Comparison of ENCODE assay signal across 1 cellular context in genomic region chr3:13700362-13700761, GRCh38.
TF ChIP-seq lines count a peak whose summit lies in the region.

No MANE protein-coding gene starts in this region.

TF ChIP-seq in GM23338, 12 proteins besides CTCF, POLR2A, EP300 and RAD21 (continued from another document):
- TF ChIP-seq REST (IDR thresholded peaks at IDR 0.05; ENCODE audit: unreplicated experiment), result no peak
- no peak for TF ChIP-seq NANOG (IDR thresholded peaks at IDR 0.05; ENCODE audit: borderline replicate concordance)
- no peak for TF ChIP-seq ETS1 (IDR thresholded peaks at IDR 0.05)
- no peak for TF ChIP-seq EZH2phosphoT487 (IDR thresholded peaks at IDR 0.05; ENCODE audit: unreplicated experiment)
- no peak for TF ChIP-seq EZH2 (IDR thresholded peaks at IDR 0.05; ENCODE audit: low read depth, unreplicated experiment)
- TF ChIP-seq JUNB (IDR thresholded peaks at IDR 0.05; ENCODE audit: unreplicated experiment), result no peak
- TF ChIP-seq, protein P1, sequence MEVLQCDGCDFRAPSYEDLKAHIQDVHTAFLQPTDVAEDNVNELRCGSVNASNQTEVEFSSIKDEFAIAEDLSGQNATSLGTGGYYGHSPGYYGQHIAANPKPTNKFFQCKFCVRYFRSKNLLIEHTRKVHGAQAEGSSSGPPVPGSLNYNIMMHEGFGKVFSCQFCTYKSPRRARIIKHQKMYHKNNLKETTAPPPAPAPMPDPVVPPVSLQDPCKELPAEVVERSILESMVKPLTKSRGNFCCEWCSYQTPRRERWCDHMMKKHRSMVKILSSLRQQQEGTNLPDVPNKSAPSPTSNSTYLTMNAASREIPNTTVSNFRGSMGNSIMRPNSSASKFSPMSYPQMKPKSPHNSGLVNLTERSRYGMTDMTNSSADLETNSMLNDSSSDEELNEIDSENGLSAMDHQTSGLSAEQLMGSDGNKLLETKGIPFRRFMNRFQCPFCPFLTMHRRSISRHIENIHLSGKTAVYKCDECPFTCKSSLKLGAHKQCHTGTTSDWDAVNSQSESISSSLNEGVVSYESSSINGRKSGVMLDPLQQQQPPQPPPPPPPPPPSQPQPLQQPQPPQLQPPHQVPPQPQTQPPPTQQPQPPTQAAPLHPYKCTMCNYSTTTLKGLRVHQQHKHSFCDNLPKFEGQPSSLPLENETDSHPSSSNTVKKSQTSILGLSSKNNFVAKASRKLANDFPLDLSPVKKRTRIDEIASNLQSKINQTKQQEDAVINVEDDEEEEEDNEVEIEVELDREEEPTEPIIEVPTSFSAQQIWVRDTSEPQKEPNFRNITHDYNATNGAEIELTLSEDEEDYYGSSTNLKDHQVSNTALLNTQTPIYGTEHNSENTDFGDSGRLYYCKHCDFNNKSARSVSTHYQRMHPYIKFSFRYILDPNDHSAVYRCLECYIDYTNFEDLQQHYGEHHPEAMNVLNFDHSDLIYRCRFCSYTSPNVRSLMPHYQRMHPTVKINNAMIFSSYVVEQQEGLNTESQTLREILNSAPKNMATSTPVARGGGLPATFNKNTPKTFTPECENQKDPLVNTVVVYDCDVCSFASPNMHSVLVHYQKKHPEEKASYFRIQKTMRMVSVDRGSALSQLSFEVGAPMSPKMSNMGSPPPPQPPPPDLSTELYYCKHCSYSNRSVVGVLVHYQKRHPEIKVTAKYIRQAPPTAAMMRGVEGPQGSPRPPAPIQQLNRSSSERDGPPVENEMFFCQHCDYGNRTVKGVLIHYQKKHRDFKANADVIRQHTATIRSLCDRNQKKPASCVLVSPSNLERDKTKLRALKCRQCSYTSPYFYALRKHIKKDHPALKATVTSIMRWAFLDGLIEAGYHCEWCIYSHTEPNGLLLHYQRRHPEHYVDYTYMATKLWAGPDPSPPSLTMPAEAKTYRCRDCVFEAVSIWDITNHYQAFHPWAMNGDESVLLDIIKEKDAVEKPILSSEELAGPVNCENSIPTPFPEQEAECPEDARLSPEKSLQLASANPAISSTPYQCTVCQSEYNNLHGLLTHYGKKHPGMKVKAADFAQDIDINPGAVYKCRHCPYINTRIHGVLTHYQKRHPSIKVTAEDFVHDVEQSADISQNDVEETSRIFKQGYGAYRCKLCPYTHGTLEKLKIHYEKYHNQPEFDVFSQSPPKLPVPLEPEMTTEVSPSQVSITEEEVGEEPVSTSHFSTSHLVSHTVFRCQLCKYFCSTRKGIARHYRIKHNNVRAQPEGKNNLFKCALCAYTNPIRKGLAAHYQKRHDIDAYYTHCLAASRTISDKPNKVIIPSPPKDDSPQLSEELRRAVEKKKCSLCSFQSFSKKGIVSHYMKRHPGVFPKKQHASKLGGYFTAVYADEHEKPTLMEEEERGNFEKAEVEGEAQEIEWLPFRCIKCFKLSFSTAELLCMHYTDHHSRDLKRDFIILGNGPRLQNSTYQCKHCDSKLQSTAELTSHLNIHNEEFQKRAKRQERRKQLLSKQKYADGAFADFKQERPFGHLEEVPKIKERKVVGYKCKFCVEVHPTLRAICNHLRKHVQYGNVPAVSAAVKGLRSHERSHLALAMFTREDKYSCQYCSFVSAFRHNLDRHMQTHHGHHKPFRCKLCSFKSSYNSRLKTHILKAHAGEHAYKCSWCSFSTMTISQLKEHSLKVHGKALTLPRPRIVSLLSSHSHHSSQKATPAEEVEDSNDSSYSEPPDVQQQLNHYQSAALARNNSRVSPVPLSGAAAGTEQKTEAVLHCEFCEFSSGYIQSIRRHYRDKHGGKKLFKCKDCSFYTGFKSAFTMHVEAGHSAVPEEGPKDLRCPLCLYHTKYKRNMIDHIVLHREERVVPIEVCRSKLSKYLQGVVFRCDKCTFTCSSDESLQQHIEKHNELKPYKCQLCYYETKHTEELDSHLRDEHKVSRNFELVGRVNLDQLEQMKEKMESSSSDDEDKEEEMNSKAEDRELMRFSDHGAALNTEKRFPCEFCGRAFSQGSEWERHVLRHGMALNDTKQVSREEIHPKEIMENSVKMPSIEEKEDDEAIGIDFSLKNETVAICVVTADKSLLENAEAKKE (CRISPR knock-in tag; IDR thresholded peaks at IDR 0.05), result no peak
